Comparison of ENCODE assay signal across 13 cellular contexts in genomic region chr1:116833655-116834054, GRCh38.
DNase-seq lines count a peak whose midpoint lies in the region; ATAC-seq and TF ChIP-seq lines count a peak whose summit lies in the region.
"Had no signal": no experiment of that assay in that cellular context is flagged by ENCODE, and none has a peak within 500 bp of the region (broad histone marks: within the 10 kb centered on the region; RNA-seq: fewer than 3 reads in every experiment).

No MANE protein-coding gene starts in this region.

- no peak overlapping the region for H2BK5ac ChIP-seq in neuronal stem cell (ENCODE audit: low read length)

- H3K4me1 Mint-ChIP-seq in endodermal cell (peaks cover 47% of the 10 kb centered on the region), progenitor cell of endocrine pancreas (ENCODE audit: low read depth) (peaks cover 25% of the 10 kb centered on the region)

- no peak for ATAC-seq in GM18909 (IDR thresholded peaks at IDR 0.05; ENCODE audit: poor library complexity, unreplicated experiment)

- H3K27ac ChIP-seq in OCI-LY3 (ENCODE audit: low read length) = no peak overlapping the region
- peak overlapping the region; percentile 84 for H3K27ac ChIP-seq in endodermal cell (ENCODE audit: low read depth, low read length)
- no peak overlapping the region for H3K27ac ChIP-seq in neuronal stem cell (replicated peaks; ENCODE audit: low read length)
- H3K27ac ChIP-seq: C4-2B had no signal

- no peak overlapping the region for H2AK5ac ChIP-seq in neuronal stem cell (ENCODE audit: low read depth, low read length)

- H2BK15ac ChIP-seq in neuronal stem cell (ENCODE audit: low read length) = no peak overlapping the region

- H3K27ac Mint-ChIP-seq in endodermal cell = peak overlapping the region; percentile 75
- peak overlapping the region; percentile 5 for H3K27ac Mint-ChIP-seq in progenitor cell of endocrine pancreas
- H3K27ac Mint-ChIP-seq: IgD-negative memory B cell had no signal

- no peak overlapping the region for H3K9ac ChIP-seq in OCI-LY3 (ENCODE audit: low read length)
- H3K9ac ChIP-seq in endodermal cell (ENCODE audit: extremely low read depth, low read length, poor library complexity, severe bottlenecking) = no peak overlapping the region
- H3K9ac ChIP-seq in neuronal stem cell (ENCODE audit: low read depth, low read length, poor library complexity) = no peak overlapping the region
- H3K9ac ChIP-seq: SK-N-SH had no signal

- in situ Hi-C loops in HAP-1 (cut with MboI; ENCODE audit: low sequenced_read_pairs) = no loop called here

- no peaks in the 10 kb centered on the region for H3K36me3 ChIP-seq in HAP-1 (replicated peaks)
- no peaks in the 10 kb centered on the region for H3K36me3 ChIP-seq in OCI-LY3 (replicated peaks; ENCODE audit: low read depth, low read length)
- H3K36me3 ChIP-seq in endodermal cell (ENCODE audit: control insufficient read depth, insufficient read depth, low read length) = no peaks in the 10 kb centered on the region
- no peaks in the 10 kb centered on the region for H3K36me3 ChIP-seq in neuronal stem cell (replicated peaks in 1 of 2; ENCODE audit: control insufficient read depth in 2 of 2, insufficient read depth in 2 of 2, low read length in 2 of 2)

- H3K14ac ChIP-seq in neuronal stem cell (ENCODE audit: low read length) = no peak overlapping the region

- H3K23ac ChIP-seq in neuronal stem cell (ENCODE audit: low read depth, low read length, poor library complexity) = no peak overlapping the region

- no peaks in the 10 kb centered on the region for H3K79me1 ChIP-seq in neuronal stem cell (ENCODE audit: low read depth, low read length)

- peaks cover 29% of the 10 kb centered on the region for H3K4me1 ChIP-seq in HAP-1
- peaks cover 13% of the 10 kb centered on the region for H3K4me1 ChIP-seq in OCI-LY3 (ENCODE audit: low read length)
- peaks cover 27% of the 10 kb centered on the region for H3K4me1 ChIP-seq in endodermal cell (ENCODE audit: control insufficient read depth, insufficient read depth, low read length)
- H3K4me1 ChIP-seq in neuronal stem cell (ENCODE audit: control insufficient read depth in 2 of 2, insufficient read depth in 1 of 2, low read depth in 1 of 2, low read length in 2 of 2) = peaks cover 14% of the 10 kb centered on the region in 2 donors

- no peak overlapping the region for H3K4ac ChIP-seq in neuronal stem cell (ENCODE audit: low read length)

- H3K9me3 Mint-ChIP-seq in endodermal cell = peaks cover 30% of the 10 kb centered on the region
- H3K9me3 Mint-ChIP-seq in progenitor cell of endocrine pancreas (ENCODE audit: low read depth) = peaks cover 8% of the 10 kb centered on the region

- no peak overlapping the region for H4K8ac ChIP-seq in neuronal stem cell (ENCODE audit: low read depth, low read length)

- H2AFZ ChIP-seq in OCI-LY3 (ENCODE audit: low read depth, low read length) = no peak overlapping the region
- H2AFZ ChIP-seq in neuronal stem cell (ENCODE audit: low read length) = no peak overlapping the region

- H3K4me3 ChIP-seq in HAP-1 = no peak overlapping the region
- H3K4me3 ChIP-seq in OCI-LY3 (ENCODE audit: low read length) = no peak overlapping the region
- peak overlapping the region; percentile 46 for H3K4me3 ChIP-seq in endodermal cell (ENCODE audit: low read length)
- no peak overlapping the region for H3K4me3 ChIP-seq in neuronal stem cell (ENCODE audit: low read length in 2 of 2)

- peak overlapping the region; percentile 53 for H3K4me2 ChIP-seq in OCI-LY3 (ENCODE audit: low read length)
- H3K4me2 ChIP-seq in neuronal stem cell (ENCODE audit: insufficient read depth, low read length, poor library complexity, severe bottlenecking) = no peak overlapping the region
- H3K4me2 ChIP-seq: SK-N-SH had no signal

- no peak overlapping the region for H2BK120ac ChIP-seq in neuronal stem cell (ENCODE audit: low read depth, low read length)

- TF ChIP-seq CTCF in OCI-LY3 (IDR thresholded peaks at IDR 0.05; ENCODE audit: low read depth, low read length) (no peak), endodermal cell (conservative IDR thresholded peaks at IDR 0.05) (no peak), progenitor cell of endocrine pancreas (IDR thresholded peaks at IDR 0.05; ENCODE audit: unreplicated experiment) (no peak)

- H3K36me3 Mint-ChIP-seq in endodermal cell (ENCODE audit: low read depth) (peaks cover 10% of the 10 kb centered on the region), progenitor cell of endocrine pancreas (ENCODE audit: insufficient read depth) (no peaks in the 10 kb centered on the region)

- H3K27me3 ChIP-seq in HAP-1 (ENCODE audit: low read depth) (no peaks in the 10 kb centered on the region), OCI-LY3 (ENCODE audit: low read depth, low read length) (no peaks in the 10 kb centered on the region), endodermal cell (ENCODE audit: control insufficient read depth, insufficient read depth, low read length, poor library complexity, severe bottlenecking) (no peaks in the 10 kb centered on the region), neuronal stem cell (ENCODE audit: control insufficient read depth in 3 of 3, insufficient read depth in 3 of 3, low read depth in 1 of 3, low read length in 3 of 3) (peaks cover 0 to 13% (median 0%) of the 10 kb centered on the region in 3 experiments)

- peak; percentile 40 to 62 for DNase-seq in HAP-1 (ENCODE audit: low spot score in 2 of 2)
- no peak for DNase-seq in endodermal cell
- DNase-seq in progenitor cell of endocrine pancreas (ENCODE audit: low spot score, unreplicated experiment) = no peak
- DNase-seq in neuronal stem cell (ENCODE audit: low spot score) = no peak
- no peak for DNase-seq in activated gamma-delta T cell treated with Interleukin-2 at 50 U/mL for 16 hours
- DNase-seq: NCI-H187, NCI-H774, Right ventricle myocardium superior, SK-N-SH had no signal

- H2BK12ac ChIP-seq in neuronal stem cell (ENCODE audit: low read length) = no peak overlapping the region

- peak overlapping the region; percentile 19 for H3K4me3 Mint-ChIP-seq in endodermal cell
- H3K4me3 Mint-ChIP-seq in progenitor cell of endocrine pancreas (ENCODE audit: low read depth) = no peak overlapping the region

- no peaks in the 10 kb centered on the region for H4K20me1 ChIP-seq in OCI-LY3 (ENCODE audit: insufficient read depth, low read length)

- 75 to 100% methylated on average over 2 to 3 of the region's 3 CpGs for WGBS in endodermal cell (ENCODE audit: insufficient coverage in 1 of 2, insufficient read length in 1 of 2), 2 experiments
- WGBS in neuronal stem cell (ENCODE audit: extremely low coverage in 2 of 2, insufficient read length in 2 of 2, insufficient replicate concordance in 1 of 2), 2 donors = no CpG with 5 or more reads among the region's 3 CpGs

- H3K18ac ChIP-seq in neuronal stem cell (ENCODE audit: low read length) = no peak overlapping the region

- H3K79me2 ChIP-seq in OCI-LY3 (ENCODE audit: low read length) = no peaks in the 10 kb centered on the region

- no peak overlapping the region for H4K91ac ChIP-seq in neuronal stem cell (ENCODE audit: low read depth, low read length, poor library complexity)

- H3K27me3 Mint-ChIP-seq in endodermal cell (ENCODE audit: insufficient read depth) (no peaks in the 10 kb centered on the region), progenitor cell of endocrine pancreas (no peaks in the 10 kb centered on the region)

- no peaks in the 10 kb centered on the region for H3K9me3 ChIP-seq in HAP-1
- no peaks in the 10 kb centered on the region for H3K9me3 ChIP-seq in OCI-LY3 (ENCODE audit: insufficient read depth, low read length)
- H3K9me3 ChIP-seq in endodermal cell (ENCODE audit: control insufficient read depth, low read length) = peaks cover 21% of the 10 kb centered on the region
- no peaks in the 10 kb centered on the region for H3K9me3 ChIP-seq in neuronal stem cell (replicated peaks in 1 of 2; ENCODE audit: control insufficient read depth in 2 of 2, insufficient read depth in 1 of 2, low read depth in 1 of 2, low read length in 2 of 2)
- H3K9me3 ChIP-seq: SK-N-SH had no signal

Comparison
In these comparisons a context has a peak if more than half of its experiments do, and no peak if none do; other contexts are left out.
1. DNase-seq: peak in HAP-1 (2 of 2); none in endodermal cell (single experiment), progenitor cell of endocrine pancreas (single experiment), neuronal stem cell (single experiment) and activated gamma-delta T cell treated with Interleukin-2 at 50 U/mL for 16 hours (single experiment).